19 cellular contexts compared by ENCODE assay signal in the genomic region with DNA sequence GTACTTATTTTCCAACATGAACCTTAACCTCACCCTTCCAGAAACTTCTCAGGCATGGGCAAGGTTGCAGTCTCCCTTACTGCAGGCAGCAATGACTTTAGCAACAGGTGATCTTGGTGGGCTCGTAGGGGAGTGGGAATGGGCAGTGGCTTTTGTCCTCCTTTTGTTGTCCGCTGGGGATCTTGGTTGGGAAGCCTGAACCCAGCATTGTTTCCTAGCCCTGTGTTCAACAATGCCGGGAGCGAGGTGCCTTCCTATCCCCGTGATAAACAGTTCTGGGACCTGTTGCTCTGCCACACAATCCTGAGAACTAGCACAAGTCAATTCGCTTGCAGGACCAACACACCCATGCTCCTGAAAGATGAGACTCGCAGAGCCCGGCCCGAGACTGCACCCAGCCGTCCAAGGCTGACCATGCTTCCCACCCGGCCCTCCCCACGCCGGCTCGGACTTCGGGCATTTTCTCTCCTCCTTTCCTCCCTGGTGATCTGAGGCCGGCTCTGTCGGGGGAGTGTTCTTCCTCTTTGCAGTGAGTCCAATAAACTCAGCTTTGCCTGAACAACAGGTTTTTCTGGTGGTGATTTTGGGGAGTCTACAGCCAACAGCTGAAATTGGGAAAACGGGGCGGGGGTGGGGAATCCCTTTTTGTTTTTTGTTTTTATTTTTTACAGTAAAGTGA. TPM values are rescaled to one million over a fixed set of nuclear protein-coding genes. Genes with fewer than 3 reads are reported as not detected.
DNase-seq lines count a peak whose midpoint lies in the region; ATAC-seq and TF ChIP-seq lines count a peak whose summit lies in the region.
"Had no signal": no experiment of that assay in that cellular context is flagged by ENCODE, and none has a peak within 500 bp of the region (broad histone marks: within the 10 kb centered on the region; RNA-seq: fewer than 3 reads in every experiment).

No MANE protein-coding gene starts in this region.

- DNase-seq in GM23338 (ENCODE audit: low spot score) (peak; percentile 10), SK-N-SH (no peak), fibroblast of lung (ENCODE audit: low read depth in 2 of 2) (no peak), osteoblast (ENCODE audit: insufficient read length, low spot score, missing footprints) (peak; percentile 38), HUDEP-2 (lab: John Stamatoyannopoulos, UW; ENCODE audit: unreplicated experiment in 76 of 76) (no peak), kidney tubule cell (ENCODE audit: low spot score) (no peak), activated gamma-delta T cell (lab: John Stamatoyannopoulos, UW) (no peak)
- DNase-seq: activated CD4-positive, alpha-beta T cell treated with anti-CD3 and anti-CD28 coated beads for 1 hour; CD4-positive, alpha-beta memory T cell; lower lobe of right lung; naive thymus-derived CD4-positive, alpha-beta T cell; NCI-H446; SHP77; stimulated activated CD4-positive, alpha-beta T cell treated with anti-CD3 and anti-CD28 coated beads, Interleukin-15, amount 100 ng/mL, for 24 hours; stimulated activated naive CD4-positive, alpha-beta T cell treated with Interleukin-2 at 50 U/mL for 16 hours had no signal

- H2AFZ ChIP-seq in GM23338 (peak overlapping the region; percentile 18; the same call in 1 of the 2 replicates), SK-N-SH (ENCODE audit: low read depth) (no peak overlapping the region), fibroblast of lung (ENCODE audit: low read length) (no peak overlapping the region), osteoblast (ENCODE audit: low read length) (no peak overlapping the region)

- H3K27me3 ChIP-seq in GM23338 (ENCODE audit: insufficient read depth) (no peaks in the 10 kb centered on the region), SK-N-SH (ENCODE audit: insufficient read depth) (0 out of 2 replicates have a peak, but pooled peaks cover 3% of the 10 kb centered on the region), fibroblast of lung (ENCODE audit: control insufficient read depth, insufficient read depth, low read length) (no peaks in the 10 kb centered on the region), osteoblast (ENCODE audit: insufficient read depth, low read length) (peaks cover 18% of the 10 kb centered on the region)
- H3K27me3 ChIP-seq: upper lobe of left lung had no signal

- no peak overlapping the region for H3K27ac ChIP-seq in GM23338 (ENCODE audit: low read depth)
- no peak overlapping the region for H3K27ac ChIP-seq in SK-N-SH (ENCODE audit: low read depth in 2 of 2, low read length in 1 of 2)
- H3K27ac ChIP-seq in fibroblast of lung (ENCODE audit: insufficient read depth, low read length), result no peak overlapping the region
- no peak overlapping the region for H3K27ac ChIP-seq in osteoblast (ENCODE audit: low read depth, low read length)
- H3K27ac ChIP-seq: lower lobe of right lung, upper lobe of left lung had no signal

- TF ChIP-seq RAD21 in SK-N-SH (IDR thresholded peaks at IDR 0.05; ENCODE audit: low read length), result no peak

- H3F3A ChIP-seq in GM23338 (replicated peaks; ENCODE audit: low read depth) (no peaks in the 10 kb centered on the region), SK-N-SH (replicated peaks; ENCODE audit: insufficient read depth) (no peaks in the 10 kb centered on the region)

- H3K36me3 ChIP-seq in GM23338 (ENCODE audit: insufficient read depth) (no peaks in the 10 kb centered on the region), SK-N-SH (replicated peaks in 1 of 2; ENCODE audit: control insufficient read depth in 1 of 2, insufficient read depth in 2 of 2, low read length in 1 of 2) (no peaks in the 10 kb centered on the region), fibroblast of lung (ENCODE audit: control insufficient read depth, insufficient read depth, low read length) (no peaks in the 10 kb centered on the region), osteoblast (ENCODE audit: insufficient read depth, low read length) (no peaks in the 10 kb centered on the region)
- H3K36me3 ChIP-seq: lower lobe of right lung, upper lobe of left lung had no signal

- H3K9me2 ChIP-seq in GM23338 (ENCODE audit: insufficient read depth), result no peaks in the 10 kb centered on the region
- no peaks in the 10 kb centered on the region for H3K9me2 ChIP-seq in SK-N-SH

- CTCF ChIA-PET in SK-N-SH (lab: Yijun Ruan, JAX), result interaction anchor here (6.0 kb wide), 1 partner anchor 13 kb away, joined by 43 read pairs; no protein-coding TSS in a partner anchor

- H3K9me3 Mint-ChIP-seq in GM23338, result no peaks in the 10 kb centered on the region; the same call in 2 of the 3 replicates
- H3K9me3 Mint-ChIP-seq: T-helper 1 cell treated with Interleukin-12 subunit alpha and Interleukin-12 subunit beta and Interleukin-4 antibody, amounts not matched to agents 30 μg/mL and 1 μg/mL, for 36 hours had no signal

- H3K4me1 ChIP-seq in GM23338 (ENCODE audit: insufficient read depth), result no peaks in the 10 kb centered on the region
- H3K4me1 ChIP-seq in SK-N-SH (ENCODE audit: control insufficient read depth in 1 of 2, insufficient read depth in 2 of 2, low read depth in 1 of 2, low read length in 1 of 2), result peaks cover 5 to 6% of the 10 kb centered on the region in 2 experiments; a peak in 2 of 4 replicates
- peaks cover 5% of the 10 kb centered on the region for H3K4me1 ChIP-seq in fibroblast of lung (ENCODE audit: control insufficient read depth, extremely low read depth, insufficient read depth, low read length)
- H3K4me1 ChIP-seq in osteoblast (ENCODE audit: insufficient read depth, low read length), result peaks cover 10% of the 10 kb centered on the region
- H3K4me1 ChIP-seq: lower lobe of right lung had no signal

- peaks cover 11% of the 10 kb centered on the region; the same call in 2 of the 3 replicates for H3K4me1 Mint-ChIP-seq in GM23338

- POLR2A ChIA-PET in SK-N-SH (lab: Yijun Ruan, JAX), result interaction anchor here (0.6 kb wide), 1 partner anchor 236 kb away, joined by 3 read pairs; no protein-coding TSS in a partner anchor

- H3K9ac ChIP-seq in SK-N-SH (no peak overlapping the region), fibroblast of lung (ENCODE audit: insufficient read depth, low read length) (no peak overlapping the region)

- H3K79me2 ChIP-seq in GM23338 (replicated peaks; ENCODE audit: insufficient read depth) (no peaks in the 10 kb centered on the region), SK-N-SH (ENCODE audit: insufficient read depth) (no peaks in the 10 kb centered on the region), fibroblast of lung (ENCODE audit: control insufficient read depth, insufficient read depth, low read length) (no peaks in the 10 kb centered on the region), osteoblast (ENCODE audit: insufficient read depth, low read length) (no peaks in the 10 kb centered on the region)

- H4K20me1 ChIP-seq in GM23338 (replicated peaks; ENCODE audit: insufficient read depth), result no peaks in the 10 kb centered on the region
- no peaks in the 10 kb centered on the region for H4K20me1 ChIP-seq in SK-N-SH (ENCODE audit: insufficient read depth)
- H4K20me1 ChIP-seq in fibroblast of lung (ENCODE audit: control insufficient read depth, extremely low read depth, insufficient read depth, low read length), result no peaks in the 10 kb centered on the region
- H4K20me1 ChIP-seq in osteoblast (ENCODE audit: insufficient read depth, low read length), result no peaks in the 10 kb centered on the region

- H3K4me2 ChIP-seq in GM23338, result no peak overlapping the region
- H3K4me2 ChIP-seq in SK-N-SH, result 0 out of 2 replicates have a peak overlapping the region, but pooled peaks have one; percentile 24
- H3K4me2 ChIP-seq in fibroblast of lung (ENCODE audit: extremely low read depth, insufficient read depth, low read length), result peak overlapping the region; percentile 44
- no peak overlapping the region for H3K4me2 ChIP-seq in osteoblast (ENCODE audit: insufficient read depth, low read length)

- ATAC-seq in GM23338, result peak; percentile 55
- no peak for ATAC-seq in GM18511 (IDR thresholded peaks at IDR 0.05; ENCODE audit: unreplicated experiment)
- ATAC-seq: HCT116; naive thymus-derived CD4-positive, alpha-beta T cell had no signal

- no peaks in the 10 kb centered on the region for H3K36me3 Mint-ChIP-seq in GM23338 (ENCODE audit: low read depth)
- H3K36me3 Mint-ChIP-seq: CD4-positive, alpha-beta memory T cell had no signal

- no peak overlapping the region for H3K4me3 ChIP-seq in GM23338
- no peak overlapping the region for H3K4me3 ChIP-seq in SK-N-SH (ENCODE audit: low read depth in 2 of 2, low read length in 1 of 2)
- no peak overlapping the region for H3K4me3 ChIP-seq in fibroblast of lung (replicated peaks in 1 of 4; ENCODE audit: control extremely low read depth in 1 of 4, insufficient read depth in 1 of 4, low read depth in 3 of 4, low read length in 4 of 4)
- no peak overlapping the region for H3K4me3 ChIP-seq in osteoblast (ENCODE audit: insufficient read depth, low read length)
- H3K4me3 ChIP-seq: lower lobe of right lung had no signal

- H3K27ac Mint-ChIP-seq in GM23338, result peak overlapping the region; percentile 52; the same call in 1 of the 2 replicates
- H3K27ac Mint-ChIP-seq: CD4-positive, alpha-beta memory T cell; naive thymus-derived CD4-positive, alpha-beta T cell; T-helper 1 cell treated with Interleukin-12 subunit alpha and Interleukin-12 subunit beta and Interleukin-4 antibody, amounts not matched to agents 30 μg/mL and 1 μg/mL, for 36 hours had no signal

- TF ChIP-seq EP300 in SK-N-SH (IDR thresholded peaks at IDR 0.05; ENCODE audit: borderline replicate concordance in 1 of 2, low read depth in 1 of 2, low read length in 1 of 2), result no peak

- WGBS in SK-N-SH (ENCODE audit: low lambda C conversion rate), result 50% methylated on average over 16 of the region's 19 CpGs

- H3K9me3 ChIP-seq in SK-N-SH (no peaks in the 10 kb centered on the region), fibroblast of lung (ENCODE audit: control insufficient read depth, insufficient read depth, low read depth, low read length) (no peaks in the 10 kb centered on the region), osteoblast (ENCODE audit: low read depth, low read length) (no peaks in the 10 kb centered on the region)
- H3K9me3 ChIP-seq: lower lobe of right lung, upper lobe of left lung had no signal

- TF ChIP-seq CTCF in GM23338 (conservative IDR thresholded peaks at IDR 0.05; ENCODE audit: low read depth in 2 of 2) (no peak), SK-N-SH (IDR thresholded peaks at IDR 0.05) (no peak), fibroblast of lung (conservative IDR thresholded peaks at IDR 0.05 in 1 of 2, IDR thresholded peaks at IDR 0.05 in 1 of 2; ENCODE audit: low read depth in 1 of 2, low read length in 2 of 2) (no peak), osteoblast (IDR thresholded peaks at IDR 0.05; ENCODE audit: extremely low read depth, low read depth, low read length) (no peak)

- H3K27me3 Mint-ChIP-seq in GM23338 (ENCODE audit: insufficient read depth, low read depth, poor library complexity), result peaks cover 5% of the 10 kb centered on the region
- H3K27me3 Mint-ChIP-seq: CD4-positive, alpha-beta memory T cell; naive thymus-derived CD4-positive, alpha-beta T cell had no signal

- H3K4me3 Mint-ChIP-seq in GM23338, result no peak overlapping the region
- H3K4me3 Mint-ChIP-seq: CD4-positive, alpha-beta memory T cell; naive thymus-derived CD4-positive, alpha-beta T cell; T-helper 1 cell treated with Interleukin-12 subunit alpha and Interleukin-12 subunit beta and Interleukin-4 antibody, amounts not matched to agents 30 μg/mL and 1 μg/mL, for 36 hours had no signal

RNA-seq across cellular contexts. Expression of a gene that starts 20.2 kb away (rescaled TPM):
- 30.4 and 38.0 TPM in 2 replicates for total RNA-seq in GM23338 (2014; rRNA removed; shearing (Covaris generic))
- polyA plus RNA-seq in GM23338 (2016; fragmentation: Nextera tagmentation; extraction: Ambion mirVana) (21.6 and 23.0 TPM in 2 replicates), SK-N-SH (2012; rRNA removed) (66.1 and 68.5 TPM in 2 replicates), fibroblast of lung (25.9 and 48.1 TPM in 2 replicates)
- polyA plus RNA-seq in SK-N-SH (2012; cell fraction: cytosol; rRNA removed), result 41.1 and 61.6 TPM in 2 replicates
- polyA plus RNA-seq in SK-N-SH (2012; cell fraction: nucleus; rRNA removed), result 108 and 160 TPM in 2 replicates
- total RNA-seq in fibroblast of lung (61.1 and 65.9 TPM in 2 replicates), osteoblast (99.5 and 100 TPM in 2 replicates)
- polyA plus RNA-seq in fibroblast of lung (2012), result 46.6 and 104 TPM in 2 replicates
- polyA minus RNA-seq in fibroblast of lung (ENCODE audit: low replicate concordance), result 58.0 and 180 TPM in 2 replicates

RNA-seq across cellular contexts. Expression of a gene that starts 26.9 kb away (rescaled TPM):
- 4.4 and 9.7 TPM in 2 replicates for total RNA-seq in GM23338 (2014; rRNA removed; shearing (Covaris generic))
- polyA plus RNA-seq in GM23338 (2016; fragmentation: Nextera tagmentation; extraction: Ambion mirVana), result 2.4 and 2.5 TPM in 2 replicates
- 9.4 and 10.9 TPM in 2 replicates for polyA plus RNA-seq in SK-N-SH (2012; rRNA removed)
- polyA plus RNA-seq in SK-N-SH (2012; cell fraction: cytosol; rRNA removed), result 4.6 and 6.8 TPM in 2 replicates
- polyA plus RNA-seq in SK-N-SH (2012; cell fraction: nucleus; rRNA removed), result 7.8 and 9.4 TPM in 2 replicates
- total RNA-seq in fibroblast of lung, result 6.4 and 8.3 TPM in 2 replicates
- polyA plus RNA-seq in fibroblast of lung, result 4.6 and 4.7 TPM in 2 replicates
- polyA plus RNA-seq in fibroblast of lung (2012), result 4.9 and 5.9 TPM in 2 replicates
- 7.4 and 8.6 TPM in 2 replicates for polyA minus RNA-seq in fibroblast of lung (ENCODE audit: low replicate concordance)
- total RNA-seq in osteoblast, result 6.9 and 8.5 TPM in 2 replicates

RNA-seq across cellular contexts. Expression of a gene that starts 27.9 kb away (rescaled TPM):
- total RNA-seq in GM23338 (2014; rRNA removed; shearing (Covaris generic)), result 169 and 188 TPM in 2 replicates
- polyA plus RNA-seq in GM23338 (2016; fragmentation: Nextera tagmentation; extraction: Ambion mirVana), result 33.0 and 33.2 TPM in 2 replicates
- polyA plus RNA-seq in SK-N-SH (2012; rRNA removed), result 4.7 and 9.5 TPM in 2 replicates
- 5.9 and 8.1 TPM in 2 replicates for polyA plus RNA-seq in SK-N-SH (2012; cell fraction: cytosol; rRNA removed)
- polyA plus RNA-seq in SK-N-SH (2012; cell fraction: nucleus; rRNA removed), result 27.0 and 39.1 TPM in 2 replicates
- 7.4 and 10.2 TPM in 2 replicates for total RNA-seq in fibroblast of lung
- 3.0 and 6.7 TPM in 2 replicates for polyA plus RNA-seq in fibroblast of lung
- 19.1 and 29.3 TPM in 2 replicates for polyA plus RNA-seq in fibroblast of lung (2012)
- 142 and 144 TPM in 2 replicates for polyA minus RNA-seq in fibroblast of lung (ENCODE audit: low replicate concordance)
- total RNA-seq in osteoblast, result 22.1 and 24.6 TPM in 2 replicates

RNA-seq across cellular contexts. Expression of a gene that starts 55.1 kb away (rescaled TPM):
- total RNA-seq in GM23338 (2014; rRNA removed; shearing (Covaris generic)), result 8.6 and 10.3 TPM in 2 replicates
- 1.5 and 2.0 TPM in 2 replicates for polyA plus RNA-seq in GM23338 (2016; fragmentation: Nextera tagmentation; extraction: Ambion mirVana)
- 0.90 and 1.0 TPM in 2 replicates for polyA plus RNA-seq in SK-N-SH (2012; rRNA removed)
- polyA plus RNA-seq in SK-N-SH (2012; cell fraction: cytosol; rRNA removed), result 0.45 and 0.56 TPM in 2 replicates
- polyA plus RNA-seq in SK-N-SH (2012; cell fraction: nucleus; rRNA removed), result 3.0 and 3.2 TPM in 2 replicates
- total RNA-seq in fibroblast of lung, result 5.4 and 8.8 TPM in 2 replicates
- polyA plus RNA-seq in fibroblast of lung, result 0.90 and 0.92 TPM in 2 replicates
- polyA plus RNA-seq in fibroblast of lung (2012), result 0.69 and 1.1 TPM in 2 replicates
- polyA minus RNA-seq in fibroblast of lung (ENCODE audit: low replicate concordance), result not detected in 2 replicates
- 6.5 TPM in 2 replicates for total RNA-seq in osteoblast

Comparison
In these comparisons a context has a peak if more than half of its experiments do, and no peak if none do; other contexts are left out.
1. DNase-seq: peak in GM23338 (single experiment) and osteoblast (single experiment); none in SK-N-SH (single experiment), fibroblast of lung (0 of 2), HUDEP-2 (0 of 76), kidney tubule cell (single experiment) and activated gamma-delta T cell (single experiment).
2. H3K4me2 ChIP-seq: peak in SK-N-SH (single experiment) and fibroblast of lung (single experiment); none in GM23338 (single experiment) and osteoblast (single experiment).